8 cellular contexts compared by ENCODE assay signal in genomic region chr16:89700100-89700648, GRCh38. TPM values are rescaled to one million over a fixed set of nuclear protein-coding genes. Genes with fewer than 3 reads are reported as not detected.
DNase-seq lines count a peak whose midpoint lies in the region; ATAC-seq and TF ChIP-seq lines count a peak whose summit lies in the region.

No MANE protein-coding gene starts in this region.

- peak; percentile 76 for TF ChIP-seq CTCF in AG04449 (IDR thresholded peaks at IDR 0.05; ENCODE audit: insufficient read depth, low read length, missing control alignments)

- DNase-seq in AG04449 (ENCODE audit: low read depth, low spot score) = peak; percentile 70
- peak; percentile 99 for DNase-seq in NCI-H460 (ENCODE audit: extremely low read depth, low read depth)
- peak; percentile 94 for DNase-seq in activated CD4-positive, alpha-beta T cell treated with anti-CD3 and anti-CD28 coated beads for 1 hour
- DNase-seq in cerebellum (ENCODE audit: low spot score) = peak; percentile 99
- DNase-seq in islet precursor cell = peak; percentile 100
- DNase-seq in stimulated activated CD4-positive, alpha-beta T cell treated with anti-CD3 and anti-CD28 coated beads, Interleukin-12 subunit alpha, Interleukin-12 subunit beta, amount 100 ng/mL, for 4 hours = peak; percentile 99

- POLR2A ChIA-PET in AG04449 (lab: Yijun Ruan, JAX) = interaction anchor here (1.1 to 1.6 kb wide), 4 partner anchors 12 to 58 kb away, joined by 3 to 8 read pairs (median 4); partner anchors contain the start of genes CDK10 and VPS9D1

- H3K4me3 ChIP-seq in AG04449 (ENCODE audit: low read depth, low read length) = peak overlapping the region; percentile 83

- peak; percentile 41 for ATAC-seq in GM18873 (IDR thresholded peaks at IDR 0.05; ENCODE audit: low FRiP score, unreplicated experiment)
- ATAC-seq in HG03354 (IDR thresholded peaks at IDR 0.05; ENCODE audit: poor library complexity, severe bottlenecking, unreplicated experiment) = peak; percentile 41

- CTCF ChIA-PET in AG04449 (lab: Yijun Ruan, JAX) = interaction anchor here (0.5 to 4.1 kb wide), 28 partner anchors 8 to 248 kb away, joined by 3 to 60 read pairs (median 4); partner anchors contain the start of genes CDK10, DEF8, TCF25 and VPS9D1

RNA-seq across cellular contexts. Expression of gene SPATA2L, which starts 1.3 kb away (rescaled TPM):
- total RNA-seq in NCI-H460 (2014; rRNA removed; shearing (Covaris generic)) = 14.4 and 14.9 TPM in 2 replicates
- 22.4 and 35.7 TPM in 2 replicates for polyA plus RNA-seq in NCI-H460 (2014; cell fraction: nucleus; rRNA removed)
- 10.6 TPM for total RNA-seq in cerebellum

RNA-seq across cellular contexts. Expression of gene CDK10, which starts 13.7 kb away (rescaled TPM):
- total RNA-seq in NCI-H460 (2014; rRNA removed; shearing (Covaris generic)) = 30.2 and 42.3 TPM in 2 replicates
- polyA plus RNA-seq in NCI-H460 (2014; cell fraction: nucleus; rRNA removed) = 375 and 387 TPM in 2 replicates
- total RNA-seq in cerebellum = 31.1 TPM

RNA-seq across cellular contexts. Expression of gene VPS9D1, which starts 20.5 kb away (rescaled TPM):
- 5.7 and 6.3 TPM in 2 replicates for total RNA-seq in NCI-H460 (2014; rRNA removed; shearing (Covaris generic))
- 21.8 and 34.4 TPM in 2 replicates for polyA plus RNA-seq in NCI-H460 (2014; cell fraction: nucleus; rRNA removed)
- 11.1 TPM for total RNA-seq in cerebellum

RNA-seq across cellular contexts. Expression of gene ZNF276, which starts 21.2 kb away (rescaled TPM):
- 15.5 and 18.0 TPM in 2 replicates for total RNA-seq in NCI-H460 (2014; rRNA removed; shearing (Covaris generic))
- polyA plus RNA-seq in NCI-H460 (2014; cell fraction: nucleus; rRNA removed) = 131 and 135 TPM in 2 replicates
- total RNA-seq in cerebellum = 19.4 TPM

RNA-seq across cellular contexts. Expression of gene SPATA33, which starts 42.5 kb away (rescaled TPM):
- 4.0 and 4.8 TPM in 2 replicates for total RNA-seq in NCI-H460 (2014; rRNA removed; shearing (Covaris generic))
- polyA plus RNA-seq in NCI-H460 (2014; cell fraction: nucleus; rRNA removed) = 15.4 and 16.1 TPM in 2 replicates
- total RNA-seq in cerebellum = 13.4 TPM

Comparison
In these comparisons a context has a peak if more than half of its experiments do, and no peak if none do; other contexts are left out.
1. Peak in every context shown above with its lines: DNase-seq, ATAC-seq and H3K4me3 ChIP-seq.